ENCODE assay signal across 16 cellular contexts in genomic region chr1:117561551-117561950, GRCh38. TPM values are rescaled to one million over a fixed set of nuclear protein-coding genes. Genes with fewer than 3 reads are reported as not detected.
DNase-seq lines count a peak whose midpoint lies in the region; ATAC-seq, FAIRE-seq and TF ChIP-seq lines count a peak whose summit lies in the region.
"Had no signal": no experiment of that assay in that cellular context is flagged by ENCODE, and none has a peak within 500 bp of the region (broad histone marks: within the 10 kb centered on the region; RNA-seq: fewer than 3 reads in every experiment).

No MANE protein-coding gene starts in this region.

- TF ChIP-seq CTCF in H9 (conservative IDR thresholded peaks at IDR 0.05) (no peak), stomach (IDR thresholded peaks at IDR 0.05) (no peak)

- ATAC-seq in activated CD8-positive, alpha-beta memory T cell treated with anti-CD3 and anti-CD28 coated beads, Interleukin-2, amount 10 ng/mL, durations not matched to agents 7 days and 5 days, result no peak
- no peak for ATAC-seq in GM21825 (IDR thresholded peaks at IDR 0.05; ENCODE audit: unreplicated experiment)

- TF ChIP-seq EP300 in stomach (IDR thresholded peaks at IDR 0.05), result no peak

- TF ChIP-seq POLR2A in stomach (IDR thresholded peaks at IDR 0.05), result no peak

- intact Hi-C loops in stomach (cut with DNase I; ENCODE audit: low total_unique reads), result no loop called here

- no peak overlapping the region for H3K18ac ChIP-seq in H9 (ENCODE audit: insufficient read length, low read depth, low read length)

- H3K79me2 ChIP-seq in H9 (ENCODE audit: insufficient read depth, low read length), result no peaks in the 10 kb centered on the region

- no peak overlapping the region for H4K91ac ChIP-seq in H9 (ENCODE audit: insufficient read length, low read depth, low read length)

- H3K4me1 ChIP-seq in H9 (ENCODE audit: insufficient read depth, low read length), result no peaks in the 10 kb centered on the region
- peaks cover 21 to 49% (median 32%) of the 10 kb centered on the region in 4 donors for H3K4me1 ChIP-seq in stomach

- no peaks in the 10 kb centered on the region for H4K20me1 ChIP-seq in H9 (ENCODE audit: control insufficient read depth, insufficient read depth, insufficient read length)

- H2AK5ac ChIP-seq in H9 (ENCODE audit: insufficient read length, low read length), result no peak overlapping the region

- H3K23ac ChIP-seq in H9 (ENCODE audit: insufficient read length, low read depth, low read length), result no peak overlapping the region

- H3K79me1 ChIP-seq in H9 (ENCODE audit: insufficient read depth, low read depth, low read length, poor library complexity, severe bottlenecking), result no peaks in the 10 kb centered on the region

- peaks cover 9% of the 10 kb centered on the region for H3K27me3 Mint-ChIP-seq in activated CD8-positive, alpha-beta memory T cell treated with anti-CD3 and anti-CD28 coated beads, Interleukin-2, amount 10 ng/mL, durations not matched to agents 7 days and 5 days
- H3K27me3 Mint-ChIP-seq in H9 (ENCODE audit: low read depth), result no peaks in the 10 kb centered on the region

- H2BK12ac ChIP-seq in H9 (ENCODE audit: insufficient read length, low read depth, low read length), result no peak overlapping the region

- WGBS in H9 (ENCODE audit: extremely low coverage, insufficient read length, low lambda C conversion rate), result no CpG with 5 or more reads among the region's 2 CpGs
- WGBS in stomach, 5 donors, result 87 to 100% (median 93%) methylated on average over 2 of the region's 2 CpGs

- H2BK20ac ChIP-seq in H9 (ENCODE audit: low read depth, low read length, poor library complexity, severe bottlenecking), result no peak overlapping the region

- H3K23me2 ChIP-seq in H9 (ENCODE audit: insufficient read length, low read depth, low read length, poor library complexity, severe bottlenecking), result no peaks in the 10 kb centered on the region

- no peak for FAIRE-seq in RCC 7860 (lab: Jason Lieb, UNC)
- FAIRE-seq: GM12892, H54 had no signal

- no peak overlapping the region for H3K27ac Mint-ChIP-seq in activated CD8-positive, alpha-beta memory T cell treated with anti-CD3 and anti-CD28 coated beads, Interleukin-2, amount 10 ng/mL, durations not matched to agents 7 days and 5 days
- no peak overlapping the region for H3K27ac Mint-ChIP-seq in H9

- H4K8ac ChIP-seq in H9 (replicated peaks; ENCODE audit: insufficient read length, low read depth, low read length), result no peak overlapping the region

- no peak overlapping the region for H3K4me2 ChIP-seq in H9 (ENCODE audit: insufficient read depth, insufficient read length, low read length)

- H3K4me3 Mint-ChIP-seq in activated CD8-positive, alpha-beta memory T cell treated with anti-CD3 and anti-CD28 coated beads, Interleukin-2, amount 10 ng/mL, durations not matched to agents 7 days and 5 days, result no peak overlapping the region
- no peak overlapping the region for H3K4me3 Mint-ChIP-seq in H9

- CTCF ChIA-PET in activated CD8-positive, alpha-beta memory T cell treated with anti-CD3 and anti-CD28 coated beads, Interleukin-2, amount 10 ng/mL, durations not matched to agents 7 days and 5 days (lab: Charles Lee), result no interaction called here

- H3K9ac ChIP-seq in H9 (ENCODE audit: extremely low read depth, insufficient read length, low read length), result no peak overlapping the region

- H3K36me3 ChIP-seq in stomach, result no peaks in the 10 kb centered on the region
- H3K36me3 ChIP-seq: MG63 had no signal

- H3K9me3 Mint-ChIP-seq in activated CD8-positive, alpha-beta memory T cell treated with anti-CD3 and anti-CD28 coated beads, Interleukin-2, amount 10 ng/mL, durations not matched to agents 7 days and 5 days (ENCODE audit: low read depth), result peaks cover 7% of the 10 kb centered on the region
- peaks cover 19 to 20% of the 10 kb centered on the region in 2 experiments for H3K9me3 Mint-ChIP-seq in H9

- H3K27me3 ChIP-seq in H9 (ENCODE audit: insufficient read depth, low read length), result no peaks in the 10 kb centered on the region
- no peaks in the 10 kb centered on the region for H3K27me3 ChIP-seq in stomach
- H3K27me3 ChIP-seq: MG63 had no signal

- H2BK120ac ChIP-seq in H9 (ENCODE audit: low read depth, low read length, poor library complexity, severe bottlenecking), result no peak overlapping the region

- H3K14ac ChIP-seq in H9 (ENCODE audit: insufficient read depth, low read length), result peak overlapping the region; percentile 18; the same call in 1 of the 2 replicates

- H4K5ac ChIP-seq in H9 (ENCODE audit: insufficient read length, low read depth, low read length), result no peak overlapping the region

- no peak overlapping the region for H3T11ph ChIP-seq in H9 (ENCODE audit: low read length)

- no peaks in the 10 kb centered on the region for H3K4me1 Mint-ChIP-seq in activated CD8-positive, alpha-beta memory T cell treated with anti-CD3 and anti-CD28 coated beads, Interleukin-2, amount 10 ng/mL, durations not matched to agents 7 days and 5 days
- H3K4me1 Mint-ChIP-seq in H9, result peaks cover 3 to 6% of the 10 kb centered on the region in 2 experiments; a peak in 1 of 4 replicates

- H3K27ac ChIP-seq in H9 (ENCODE audit: insufficient read length, low read depth, low read length) (no peak overlapping the region), stomach (peak overlapping the region in 3 of 5 donors; percentile 16 to 61 (median 60))
- H3K27ac ChIP-seq: RWPE1 had no signal

- no peak overlapping the region for H3K4ac ChIP-seq in H9 (ENCODE audit: low read depth, low read length)

- peaks cover 3% of the 10 kb centered on the region for H3K36me3 Mint-ChIP-seq in activated CD8-positive, alpha-beta memory T cell treated with anti-CD3 and anti-CD28 coated beads, Interleukin-2, amount 10 ng/mL, durations not matched to agents 7 days and 5 days
- H3K36me3 Mint-ChIP-seq in H9 (ENCODE audit: insufficient read depth in 1 of 3, low read depth in 3 of 3), result peaks cover 0 to 12% (median 11%) of the 10 kb centered on the region in 3 experiments

- H2BK5ac ChIP-seq in H9 (ENCODE audit: insufficient read length, low read length), result no peak overlapping the region

- H3K4me3 ChIP-seq in stomach, result no peak overlapping the region
- H3K4me3 ChIP-seq: MG63 had no signal

- DNase-seq in activated CD8-positive, alpha-beta memory T cell treated with anti-CD3 and anti-CD28 coated beads, Interleukin-2, amount 50 U/mL, for 48 hours, result peak; percentile 17
- DNase-seq in activated CD8-positive, alpha-beta memory T cell treated with anti-CD3 and anti-CD28 coated beads, Interleukin-2, amount 10 ng/mL, durations not matched to agents 7 days and 5 days, result no peak
- DNase-seq in H9 (no peak), cerebellar cortex (ENCODE audit: low spot score) (peak; percentile 68), stomach (no peak), RCC 7860 (ENCODE audit: low spot score) (no peak)
- DNase-seq: Calu3, Karpas-422, MG63, NCI-H1092, NCI-H1694, NCI-H446 had no signal

- no peak overlapping the region for H3K56ac ChIP-seq in H9 (ENCODE audit: insufficient read length, low read depth, low read length)

- no peak overlapping the region for H2BK15ac ChIP-seq in H9 (ENCODE audit: low read depth, low read length)

- H3K9me3 ChIP-seq in H9 (ENCODE audit: control insufficient read depth, low read depth, low read length), result no peaks in the 10 kb centered on the region
- peaks cover 0 to 5% (median 0%) of the 10 kb centered on the region in 4 donors for H3K9me3 ChIP-seq in stomach
- H3K9me3 ChIP-seq: MG63 had no signal

- no peak overlapping the region for H2AFZ ChIP-seq in H9 (ENCODE audit: low read length)

RNA-seq across cellular contexts. Expression of gene TENT5C, which starts 44.3 kb away (rescaled TPM):
- total RNA-seq in activated CD8-positive, alpha-beta memory T cell treated with anti-CD3 and anti-CD28 coated beads, Interleukin-2, amount 10 ng/mL, durations not matched to agents 7 days and 5 days, result 10 to 100 TPM; 41.6 to 50.3 TPM
- 0.18 and 0.37 TPM in 2 replicates for total RNA-seq in H9 (2021)
- 10 to 100 TPM in 4 of 5 donors, 1 to 10 TPM in 1; 9.0 to 28.1 (median 14.7) TPM for total RNA-seq in stomach
- polyA plus RNA-seq in stomach, result 1 to 10 TPM; 6.0 to 9.5 (median 8.3) TPM

Comparison
In these comparisons a context has a peak if more than half of its experiments do, and no peak if none do; other contexts are left out.
1. DNase-seq: peak in activated CD8-positive, alpha-beta memory T cell treated with anti-CD3 and anti-CD28 coated beads, Interleukin-2, amount 50 U/mL, for 48 hours (single experiment) and cerebellar cortex (single experiment); none in activated CD8-positive, alpha-beta memory T cell treated with anti-CD3 and anti-CD28 coated beads, Interleukin-2, amount 10 ng/mL, durations not matched to agents 7 days and 5 days (single experiment), H9 (single experiment), stomach (single experiment) and RCC 7860 (single experiment).